Comparison of ENCODE assay signal across 1 cellular context in the genomic region with DNA sequence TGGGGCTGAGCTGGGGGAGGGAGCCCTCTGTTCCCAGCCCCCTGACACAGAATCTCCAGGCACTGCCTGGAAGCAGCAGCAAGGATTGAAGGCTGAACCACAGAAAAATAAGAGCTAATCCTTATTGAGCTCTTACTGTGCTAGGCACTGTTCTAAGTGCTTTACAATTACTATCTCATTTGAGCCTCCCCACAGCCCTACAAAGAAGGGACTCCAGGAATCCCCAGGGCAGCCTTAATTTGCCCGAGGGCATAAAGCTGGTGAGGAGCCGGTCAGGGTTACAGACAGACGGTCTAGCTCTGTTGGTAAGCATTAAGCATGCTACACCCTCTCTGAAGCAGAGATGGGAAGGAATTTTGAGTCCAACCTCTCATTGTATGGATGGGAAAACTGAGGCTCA.
TF ChIP-seq lines count a peak whose summit lies in the region.

No MANE protein-coding gene starts in this region.

TF ChIP-seq in H1, 55 proteins besides CTCF, POLR2A, EP300 and RAD21:
- TF ChIP-seq HDAC6 (IDR thresholded peaks at IDR 0.05; ENCODE audit: low read depth, low read length) (no peak), JUN (IDR thresholded peaks at IDR 0.05; ENCODE audit: low read depth, low read length) (no peak), PHF8 (conservative IDR thresholded peaks at IDR 0.05; ENCODE audit: low read depth, low read length) (no peak), TAF1 (IDR thresholded peaks at IDR 0.05; ENCODE audit: low read depth, low read length) (no peak), SP4 (IDR thresholded peaks at IDR 0.05; ENCODE audit: low read length) (no peak), SIRT6 (IDR thresholded peaks at IDR 0.05; ENCODE audit: low read length) (no peak)
- TF ChIP-seq, protein P1, sequence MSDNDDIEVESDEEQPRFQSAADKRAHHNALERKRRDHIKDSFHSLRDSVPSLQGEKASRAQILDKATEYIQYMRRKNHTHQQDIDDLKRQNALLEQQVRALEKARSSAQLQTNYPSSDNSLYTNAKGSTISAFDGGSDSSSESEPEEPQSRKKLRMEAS (IDR thresholded peaks at IDR 0.05): no peak
- TF ChIP-seq, protein P2, sequence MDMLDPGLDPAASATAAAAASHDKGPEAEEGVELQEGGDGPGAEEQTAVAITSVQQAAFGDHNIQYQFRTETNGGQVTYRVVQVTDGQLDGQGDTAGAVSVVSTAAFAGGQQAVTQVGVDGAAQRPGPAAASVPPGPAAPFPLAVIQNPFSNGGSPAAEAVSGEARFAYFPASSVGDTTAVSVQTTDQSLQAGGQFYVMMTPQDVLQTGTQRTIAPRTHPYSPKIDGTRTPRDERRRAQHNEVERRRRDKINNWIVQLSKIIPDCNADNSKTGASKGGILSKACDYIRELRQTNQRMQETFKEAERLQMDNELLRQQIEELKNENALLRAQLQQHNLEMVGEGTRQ (IDR thresholded peaks at IDR 0.05; ENCODE audit: low read length): no peak
